In the genomic region with DNA sequence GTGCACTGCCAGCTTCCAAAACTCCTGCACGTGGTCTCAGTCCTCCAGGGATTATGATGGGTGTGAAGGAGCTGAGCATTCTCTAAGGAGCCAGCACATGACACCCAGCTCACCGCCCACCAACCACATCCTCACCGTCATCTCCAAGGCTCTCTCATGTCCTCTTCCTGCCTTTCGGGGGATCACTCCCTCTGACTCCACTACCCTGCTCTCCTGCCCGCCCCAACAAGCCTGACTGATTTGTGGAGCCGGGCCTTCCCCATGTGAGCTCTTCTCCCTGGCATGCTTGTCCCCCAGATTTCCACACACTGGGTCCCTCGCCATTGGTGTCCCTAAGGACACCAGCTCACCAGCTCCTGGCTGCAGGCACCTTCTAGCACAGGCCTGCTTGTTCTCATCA, we compare ENCODE assay signal across 12 cellular contexts. TPM values are rescaled to one million over a fixed set of nuclear protein-coding genes. Genes with fewer than 3 reads are reported as not detected.
"Had no signal": no experiment of that assay in that cellular context is flagged by ENCODE, and none has a peak within 500 bp of the region (broad histone marks: within the 10 kb centered on the region; RNA-seq: fewer than 3 reads in every experiment).

No MANE protein-coding gene starts in this region.

- H3K27ac ChIP-seq: brain microvascular endothelial cell had no signal

- H3K36me3 ChIP-seq: brain microvascular endothelial cell, pancreas had no signal

- DNase-seq: activated CD4-positive, alpha-beta T cell treated with anti-CD3 and anti-CD28 coated beads, Interleukin-2, amount 10 ng/mL, durations not matched to agents 7 days and 5 days; activated effector memory CD4-positive, alpha-beta T cell treated with anti-CD3 and anti-CD28 coated beads, Interleukin-2, amount 50 U/mL, for 16 hours; activated T-cell treated with anti-CD3 and anti-CD28 coated beads, Interleukin-2, amount 50 U/mL, for 4 hours; amygdala; brain microvascular endothelial cell; glutamatergic neuron; nephron progenitor cell; pancreas; stimulated activated CD4-positive, alpha-beta T cell treated with anti-CD3 and anti-CD28 coated beads, Interleukin-4, amount 100 ng/mL, for 4 hours; stimulated activated naive CD8-positive, alpha-beta T cell treated with anti-CD3 and anti-CD28 coated beads, Interleukin-15, amount 100 ng/mL, for 72 hours had no signal

- ATAC-seq: activated T-cell treated with anti-CD3 and anti-CD28 coated beads, Interleukin-2, amount 50 U/mL, for 4 hours; stimulated activated naive CD8-positive, alpha-beta T cell treated with anti-CD3 and anti-CD28 coated beads, Interleukin-15, amount 100 ng/mL, for 72 hours had no signal

- H3K9me3 ChIP-seq: mucosa of descending colon, pancreas had no signal

- H3K4me3 ChIP-seq: mucosa of descending colon had no signal

- H3K27me3 ChIP-seq: pancreas had no signal

- FAIRE-seq: pancreas had no signal

RNA-seq across cellular contexts. Expression of gene ABO, which starts 1.9 kb away (rescaled TPM):
- total RNA-seq: fibroblast of villous mesenchyme had no signal
